33 cellular contexts compared by ENCODE assay signal in genomic region chr12:100174506-100174905, GRCh38.
"Had no signal": no experiment of that assay in that cellular context is flagged by ENCODE, and none has a peak within 500 bp of the region (broad histone marks: within the 10 kb centered on the region; RNA-seq: fewer than 3 reads in every experiment).

No MANE protein-coding gene starts in this region.

- H3K9me3 ChIP-seq: neutrophil, ovary, psoas muscle, right lobe of liver, sigmoid colon, spleen, suprapubic skin, testis, tibial artery, transverse colon, upper lobe of right lung, uterus had no signal

- H3K27me3 Mint-ChIP-seq: naive thymus-derived CD8-positive, alpha-beta T cell; natural killer cell treated with Interleukin-12 subunit alpha and Interleukin-12 subunit beta and Interleukin-15 and Interleukin-18, amount 100 ng/mL, for 72 hours; progenitor cell of endocrine pancreas; stimulated activated memory B cell treated with anti-CD40 and anti-IgM and Interleukin-4, amounts not matched to agents 10 μg/mL and 1 μg/mL and 100 μg/mL, for 72 hours; stimulated activated naive CD8-positive, alpha-beta T cell treated with anti-CD3 and anti-CD28 coated beads, Interleukin-15, amount 100 ng/mL, for 72 hours; type B pancreatic cell had no signal

- H3K27ac Mint-ChIP-seq: naive thymus-derived CD8-positive, alpha-beta T cell; natural killer cell treated with Interleukin-12 subunit alpha and Interleukin-12 subunit beta and Interleukin-15 and Interleukin-18, amount 100 ng/mL, for 72 hours; nephron progenitor cell; progenitor cell of endocrine pancreas; stimulated activated memory B cell treated with anti-CD40 and anti-IgM and Interleukin-4, amounts not matched to agents 10 μg/mL and 1 μg/mL and 100 μg/mL, for 72 hours; stimulated activated naive CD8-positive, alpha-beta T cell treated with anti-CD3 and anti-CD28 coated beads, Interleukin-15, amount 100 ng/mL, for 72 hours; type B pancreatic cell had no signal

- H3K36me3 ChIP-seq: neutrophil, ovary, sigmoid colon, transverse colon, upper lobe of right lung, uterus had no signal

- H3K27ac ChIP-seq: neutrophil, ovary, parathyroid adenoma, psoas muscle, right lobe of liver, sigmoid colon, spleen, suprapubic skin, testis, tibial artery, transverse colon, upper lobe of right lung, uterus had no signal

- H2AFZ ChIP-seq: parathyroid adenoma had no signal

- H3K27me3 ChIP-seq: neutrophil, ovary, right lobe of liver, sigmoid colon, spleen, suprapubic skin, testis, tibial artery, transverse colon, upper lobe of right lung, uterus had no signal

- ATAC-seq: naive thymus-derived CD8-positive, alpha-beta T cell; natural killer cell treated with Interleukin-12 subunit alpha and Interleukin-12 subunit beta and Interleukin-15 and Interleukin-18, amount 100 ng/mL, for 72 hours; psoas muscle; right cardiac atrium; right lobe of liver; stimulated activated memory B cell treated with anti-CD40 and anti-IgM and Interleukin-4, amounts not matched to agents 10 μg/mL and 1 μg/mL and 100 μg/mL, for 72 hours; stimulated activated naive CD8-positive, alpha-beta T cell treated with anti-CD3 and anti-CD28 coated beads, Interleukin-15, amount 100 ng/mL, for 72 hours; stimulated activated naive CD8-positive, alpha-beta T cell treated with anti-CD3 and anti-CD28 coated beads, Interleukin-15, Interleukin-2, amounts not matched to agents 100 U/mL and 50 U/mL, for 24 hours; upper lobe of right lung had no signal

- H3K79me2 ChIP-seq: parathyroid adenoma had no signal

- H3K9ac ChIP-seq: parathyroid adenoma had no signal

- H3K4me2 ChIP-seq: smooth muscle cell had no signal

- DNase-seq: naive thymus-derived CD8-positive, alpha-beta T cell; nephron progenitor cell; nucleus accumbens; ovary; posterior cingulate gyrus; psoas muscle; right cardiac atrium; right lobe of liver; sigmoid colon; spleen; stimulated activated CD4-positive, alpha-beta T cell treated with anti-CD3 and anti-CD28 coated beads, Interleukin-12 subunit alpha, Interleukin-12 subunit beta, amount 100 ng/mL, for 4 hours; stimulated activated CD4-positive, alpha-beta T cell treated with anti-CD3 and anti-CD28 coated beads, Interleukin-1b, Interleukin-23, amount 100 ng/mL, for 48 hours; stimulated activated CD4-positive, alpha-beta T cell treated with anti-CD3 and anti-CD28 coated beads, Interleukin-4, amount 100 ng/mL, for 1 hour; stimulated activated CD4-positive, alpha-beta T cell treated with anti-CD3 and anti-CD28 coated beads, Interleukin-4, amount 100 ng/mL, for 4 hours; stimulated activated CD8-positive, alpha-beta memory T cell treated with anti-CD3 and anti-CD28 coated beads, Interleukin-4, amount 100 ng/mL, for 48 hours; stimulated activated naive CD4-positive, alpha-beta T cell; stimulated activated naive CD8-positive, alpha-beta T cell treated with anti-CD3 and anti-CD28 coated beads, Interleukin-15, amount 100 ng/mL, for 72 hours; stimulated activated naive CD8-positive, alpha-beta T cell treated with anti-CD3 and anti-CD28 coated beads, Interleukin-15, Interleukin-2, amounts not matched to agents 100 U/mL and 50 U/mL, for 24 hours; substantia nigra; testis; tibial artery; transverse colon; upper lobe of right lung; uterus had no signal

- H3K4me1 ChIP-seq: parathyroid adenoma, psoas muscle, spleen, suprapubic skin, testis, tibial artery, upper lobe of right lung, uterus had no signal

- H3K4me1 Mint-ChIP-seq: stimulated activated memory B cell treated with anti-CD40 and anti-IgM and Interleukin-4, amounts not matched to agents 10 μg/mL and 1 μg/mL and 100 μg/mL, for 72 hours; stimulated activated naive CD8-positive, alpha-beta T cell treated with anti-CD3 and anti-CD28 coated beads, Interleukin-15, amount 100 ng/mL, for 72 hours had no signal

- H3K4me3 ChIP-seq: ovary, psoas muscle, right lobe of liver, sigmoid colon, smooth muscle cell, spleen, suprapubic skin, testis, tibial artery, transverse colon, upper lobe of right lung, uterus had no signal

- H3K36me3 Mint-ChIP-seq: natural killer cell treated with Interleukin-12 subunit alpha and Interleukin-12 subunit beta and Interleukin-15 and Interleukin-18, amount 100 ng/mL, for 72 hours; type B pancreatic cell had no signal

- H3K4me3 Mint-ChIP-seq: naive thymus-derived CD8-positive, alpha-beta T cell; natural killer cell treated with Interleukin-12 subunit alpha and Interleukin-12 subunit beta and Interleukin-15 and Interleukin-18, amount 100 ng/mL, for 72 hours; nephron progenitor cell; neural crest cell; stimulated activated memory B cell treated with anti-CD40 and anti-IgM and Interleukin-4, amounts not matched to agents 10 μg/mL and 1 μg/mL and 100 μg/mL, for 72 hours; stimulated activated naive CD8-positive, alpha-beta T cell treated with anti-CD3 and anti-CD28 coated beads, Interleukin-15, amount 100 ng/mL, for 72 hours; type B pancreatic cell had no signal
